ENCODE assay signal across 10 cellular contexts in the genomic region with DNA sequence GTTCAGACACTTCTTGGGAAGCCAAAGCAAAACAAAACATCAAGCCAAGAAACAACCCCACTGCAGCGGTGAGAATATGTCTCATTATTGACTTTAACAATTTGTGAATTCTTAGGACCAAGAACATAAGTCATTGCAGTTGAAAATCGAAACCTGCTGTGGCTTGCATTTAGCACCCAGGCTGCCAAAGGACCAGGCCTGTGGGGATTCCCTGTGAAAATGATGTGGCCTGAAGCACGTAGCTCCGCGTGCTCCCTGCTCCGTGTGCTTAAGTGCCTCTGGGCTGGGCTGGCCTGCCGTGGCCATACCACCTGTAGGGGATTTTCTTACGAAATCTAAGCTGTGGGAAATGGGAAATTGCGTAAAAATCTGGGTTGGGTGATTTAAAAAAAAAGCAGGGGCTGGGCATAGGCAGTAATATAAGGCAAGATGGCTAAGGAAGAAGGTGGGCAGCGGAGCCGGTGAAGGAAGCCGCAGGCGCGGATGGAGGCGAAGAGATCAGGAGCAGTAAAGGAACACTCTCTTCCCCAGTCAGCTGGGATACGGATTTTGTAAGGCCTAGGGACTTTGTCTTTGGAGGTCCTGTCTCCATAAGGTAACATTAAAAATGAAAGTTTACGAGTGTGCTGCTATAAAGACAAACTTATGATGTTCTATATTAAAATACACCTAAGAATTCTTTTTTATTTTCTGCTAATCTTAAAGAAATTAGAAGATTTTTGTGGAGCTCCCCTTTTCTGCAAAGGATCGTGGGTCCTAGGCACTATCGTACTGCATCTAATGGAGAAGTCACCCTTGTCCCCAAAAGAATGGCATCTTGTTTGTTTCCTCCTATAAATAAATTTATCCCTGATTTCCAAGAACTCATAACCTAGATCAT.
DNase-seq lines count a peak whose midpoint lies in the region; ATAC-seq and TF ChIP-seq lines count a peak whose summit lies in the region.
"Had no signal": no experiment of that assay in that cellular context is flagged by ENCODE, and none has a peak within 500 bp of the region (broad histone marks: within the 10 kb centered on the region; RNA-seq: fewer than 3 reads in every experiment).

No MANE protein-coding gene starts in this region.

- CTCF ChIA-PET in activated naive CD4-positive, alpha-beta T cell treated with anti-CD3 and anti-CD28 coated beads, Interleukin-2, amount 10 ng/mL, durations not matched to agents 7 days and 5 days (lab: Charles Lee), result no interaction called here
- CTCF ChIA-PET in activated naive CD4-positive, alpha-beta T cell treated with anti-CD3 and anti-CD28 coated beads for 36 hours (lab: Charles Lee), result no interaction called here

- no peaks in the 10 kb centered on the region for H3K36me3 Mint-ChIP-seq in activated naive CD4-positive, alpha-beta T cell treated with anti-CD3 and anti-CD28 coated beads, Interleukin-2, amount 10 ng/mL, durations not matched to agents 7 days and 5 days
- no peaks in the 10 kb centered on the region for H3K36me3 Mint-ChIP-seq in activated naive CD4-positive, alpha-beta T cell treated with anti-CD3 and anti-CD28 coated beads for 36 hours (ENCODE audit: low read depth)

- peak; percentile 73 for ATAC-seq in HG02852 (IDR thresholded peaks at IDR 0.05; ENCODE audit: unreplicated experiment)
- ATAC-seq in left lung, result no peak
- ATAC-seq: T-helper 17 cell had no signal

- H3K4me3 Mint-ChIP-seq in activated naive CD4-positive, alpha-beta T cell treated with anti-CD3 and anti-CD28 coated beads, Interleukin-2, amount 10 ng/mL, durations not matched to agents 7 days and 5 days, result no peak overlapping the region
- no peak overlapping the region for H3K4me3 Mint-ChIP-seq in activated naive CD4-positive, alpha-beta T cell treated with anti-CD3 and anti-CD28 coated beads for 36 hours
- H3K4me3 Mint-ChIP-seq: T-helper 17 cell had no signal

- H3K9me3 ChIP-seq in BE2C, result no peaks in the 10 kb centered on the region
- H3K9me3 ChIP-seq in left lung, result no peaks in the 10 kb centered on the region

- no peaks in the 10 kb centered on the region for H3K9me3 Mint-ChIP-seq in activated naive CD4-positive, alpha-beta T cell treated with anti-CD3 and anti-CD28 coated beads, Interleukin-2, amount 10 ng/mL, durations not matched to agents 7 days and 5 days
- H3K9me3 Mint-ChIP-seq in activated naive CD4-positive, alpha-beta T cell treated with anti-CD3 and anti-CD28 coated beads for 36 hours, result no peaks in the 10 kb centered on the region

- H3K4me1 ChIP-seq in BE2C (peaks cover 4% of the 10 kb centered on the region; the same call in 1 of the 2 replicates), left lung (no peaks in the 10 kb centered on the region)

- no peak for TF ChIP-seq CTCF in BE2C (IDR thresholded peaks at IDR 0.05; ENCODE audit: low read depth, low read length)
- TF ChIP-seq CTCF in left lung (IDR thresholded peaks at IDR 0.05), result no peak

- H3K27me3 Mint-ChIP-seq in activated naive CD4-positive, alpha-beta T cell treated with anti-CD3 and anti-CD28 coated beads, Interleukin-2, amount 10 ng/mL, durations not matched to agents 7 days and 5 days, result no peaks in the 10 kb centered on the region
- peaks cover 4% of the 10 kb centered on the region for H3K27me3 Mint-ChIP-seq in activated naive CD4-positive, alpha-beta T cell treated with anti-CD3 and anti-CD28 coated beads for 36 hours (ENCODE audit: low read depth)

- peak overlapping the region; percentile 42 for H3K27ac Mint-ChIP-seq in activated naive CD4-positive, alpha-beta T cell treated with anti-CD3 and anti-CD28 coated beads, Interleukin-2, amount 10 ng/mL, durations not matched to agents 7 days and 5 days
- no peak overlapping the region for H3K27ac Mint-ChIP-seq in activated naive CD4-positive, alpha-beta T cell treated with anti-CD3 and anti-CD28 coated beads for 36 hours
- H3K27ac Mint-ChIP-seq: T-helper 17 cell had no signal

- H3K4me3 ChIP-seq in BE2C (ENCODE audit: low read depth, low read length), result no peak overlapping the region
- H3K4me3 ChIP-seq in left lung, result no peak overlapping the region

- no peaks in the 10 kb centered on the region for H3K4me1 Mint-ChIP-seq in activated naive CD4-positive, alpha-beta T cell treated with anti-CD3 and anti-CD28 coated beads, Interleukin-2, amount 10 ng/mL, durations not matched to agents 7 days and 5 days
- no peaks in the 10 kb centered on the region for H3K4me1 Mint-ChIP-seq in activated naive CD4-positive, alpha-beta T cell treated with anti-CD3 and anti-CD28 coated beads for 36 hours (ENCODE audit: low read depth)
- H3K4me1 Mint-ChIP-seq: T-helper 17 cell had no signal

- DNase-seq in activated naive CD4-positive, alpha-beta T cell treated with anti-CD3 and anti-CD28 coated beads, Interleukin-2, amount 10 ng/mL, durations not matched to agents 7 days and 5 days, result no peak
- no peak for DNase-seq in activated naive CD4-positive, alpha-beta T cell treated with anti-CD3 and anti-CD28 coated beads for 36 hours
- peak; percentile 54 for DNase-seq in NCI-H446 treated with DMSO at 0.1 percent for 48 hours (lab: John Stamatoyannopoulos, UW)
- no peak for DNase-seq in BE2C
- DNase-seq in SHP77 treated with DMSO at 0.1 percent for 48 hours (lab: John Stamatoyannopoulos, UW), result no peak
- DNase-seq in NCI-H128 (lab: John Stamatoyannopoulos, UW; ENCODE audit: unreplicated experiment), result no peak
- no peak for DNase-seq in left lung
- DNase-seq: NCI-H1105, T-helper 17 cell had no signal

- intact Hi-C loops in activated naive CD4-positive, alpha-beta T cell treated with anti-CD3 and anti-CD28 coated beads for 36 hours (cut with micrococcal nuclease), result loop anchor here (10.0 kb wide), 1 partner anchor 619 kb away; no protein-coding TSS in a partner anchor
- intact Hi-C loops in left lung (cut with DNase I), result no loop called here

- H3K27me3 ChIP-seq in BE2C (no peaks in the 10 kb centered on the region), left lung (no peaks in the 10 kb centered on the region)

- no peak overlapping the region for H3K27ac ChIP-seq in left lung

- no peaks in the 10 kb centered on the region for H3K36me3 ChIP-seq in BE2C
- H3K36me3 ChIP-seq in left lung, result no peaks in the 10 kb centered on the region
